ENCODE assay signal across 21 cellular contexts in genomic region chr3:184578822-184579221, GRCh38. TPM values are rescaled to one million over a fixed set of nuclear protein-coding genes. Genes with fewer than 3 reads are reported as not detected.
DNase-seq lines count a peak whose midpoint lies in the region; ATAC-seq, FAIRE-seq and TF ChIP-seq lines count a peak whose summit lies in the region.
"Had no signal": no experiment of that assay in that cellular context is flagged by ENCODE, and none has a peak within 500 bp of the region (broad histone marks: within the 10 kb centered on the region; RNA-seq: fewer than 3 reads in every experiment).

No MANE protein-coding gene starts in this region.

- H3K4ac ChIP-seq in mesenchymal stem cell (ENCODE audit: low read depth in 1 of 2, low read length in 2 of 2) = no peak overlapping the region

- no peak for TF ChIP-seq POLR2A in breast epithelium (IDR thresholded peaks at IDR 0.05)

- no peak overlapping the region for H3K9ac ChIP-seq in astrocyte (ENCODE audit: low read length)
- no peak overlapping the region for H3K9ac ChIP-seq in mesenchymal stem cell (ENCODE audit: low read length)

- H3K4me2 ChIP-seq in astrocyte (ENCODE audit: low read length) = no peak overlapping the region
- H3K4me2 ChIP-seq in mesenchymal stem cell (ENCODE audit: low read length, poor library complexity, severe bottlenecking) = no peak overlapping the region

- ATAC-seq in sciatic nerve = peak; percentile 9
- ATAC-seq in HG03139 (IDR thresholded peaks at IDR 0.05; ENCODE audit: unreplicated experiment) = no peak
- ATAC-seq: CD8-positive, alpha-beta T cell; PC-3 had no signal

- H3K27ac ChIP-seq in breast epithelium (peak overlapping the region; percentile 82 to 89), astrocyte (ENCODE audit: low read depth, low read length) (no peak overlapping the region), mesenchymal stem cell (ENCODE audit: low read length, poor library complexity, severe bottlenecking) (no peak overlapping the region)

- intact Hi-C loops in breast epithelium (cut with DNase I; ENCODE audit: low total_unique reads) (no loop called here), MCF 10A (cut with micrococcal nuclease) (no loop called here), sciatic nerve (cut with DNase I) (no loop called here)

- H4K20me1 ChIP-seq in astrocyte (ENCODE audit: insufficient read depth, low read length) = no peaks in the 10 kb centered on the region

- no TSS peak for BruUV-seq in MCF 10A (replicated peaks; lab: Mats Ljungman, UMichigan)

- H3K27me3 ChIP-seq in breast epithelium = no peaks in the 10 kb centered on the region
- no peaks in the 10 kb centered on the region for H3K27me3 ChIP-seq in astrocyte (ENCODE audit: insufficient read depth, low read length)
- H3K27me3 ChIP-seq in mesenchymal stem cell (ENCODE audit: control insufficient read depth in 1 of 2, insufficient read depth in 1 of 2, low read length in 2 of 2) = no peaks in the 10 kb centered on the region

- H3K4me3 ChIP-seq in breast epithelium = no peak overlapping the region
- H3K4me3 ChIP-seq in astrocyte (ENCODE audit: insufficient read depth, low read depth, low read length) = no peak overlapping the region
- no peak overlapping the region for H3K4me3 ChIP-seq in mesenchymal stem cell (ENCODE audit: insufficient read depth in 1 of 2, low read depth in 1 of 2, low read length in 2 of 2)

- no peak overlapping the region for H3K14ac ChIP-seq in mesenchymal stem cell (ENCODE audit: low read length in 2 of 2)

- H3K36me3 ChIP-seq in breast epithelium (no peaks in the 10 kb centered on the region), astrocyte (ENCODE audit: insufficient read depth, low read length) (no peaks in the 10 kb centered on the region), mesenchymal stem cell (ENCODE audit: control insufficient read depth in 1 of 2, insufficient read depth in 2 of 2, low read depth in 1 of 2, low read length in 2 of 2) (peaks cover 7 to 36% of the 10 kb centered on the region in 2 experiments)

- CTCF ChIA-PET in MCF 10A (lab: Yijun Ruan, JAX) = interaction anchor here (0.5 kb wide), 1 partner anchor 182 kb away, joined by 3 read pairs; no protein-coding TSS in a partner anchor

- POLR2A ChIA-PET in MCF 10A (lab: Yijun Ruan, JAX) = no interaction called here

- H2BK15ac ChIP-seq in mesenchymal stem cell (ENCODE audit: low read depth, poor library complexity, severe bottlenecking) = peak overlapping the region; percentile 44

- H4K91ac ChIP-seq in mesenchymal stem cell (ENCODE audit: low read length) = peak overlapping the region; percentile 21

- no peak for FAIRE-seq in astrocyte (lab: Jason Lieb, UNC)
- FAIRE-seq: D721Med, G401.6, H54 had no signal

- peaks cover 11% of the 10 kb centered on the region for H3K36me3 Mint-ChIP-seq in MCF 10A (ENCODE audit: insufficient read depth, unreplicated experiment)
- peaks cover 34% of the 10 kb centered on the region for H3K36me3 Mint-ChIP-seq in astrocyte (ENCODE audit: low read depth, unreplicated experiment)
- H3K36me3 Mint-ChIP-seq in activated T-cell treated with anti-CD3 and anti-CD28 coated beads, Interleukin-2, amount 50 U/mL, for 24 hours (ENCODE audit: low read depth) = no peaks in the 10 kb centered on the region
- H3K36me3 Mint-ChIP-seq: CD8-positive, alpha-beta T cell; IgD-negative memory B cell had no signal

- 56% methylated on average over 7 of the region's 7 CpGs for WGBS in mesenchymal stem cell

- H3K27me3 Mint-ChIP-seq in MCF 10A (ENCODE audit: insufficient read depth, unreplicated experiment) (no peaks in the 10 kb centered on the region), astrocyte (ENCODE audit: low read depth, unreplicated experiment) (no peaks in the 10 kb centered on the region)
- peaks cover 16% of the 10 kb centered on the region for H3K27me3 Mint-ChIP-seq in activated T-cell treated with anti-CD3 and anti-CD28 coated beads, Interleukin-2, amount 50 U/mL, for 24 hours

- H3K4me1 Mint-ChIP-seq in MCF 10A (ENCODE audit: insufficient read depth, unreplicated experiment) (peaks cover 11% of the 10 kb centered on the region), astrocyte (ENCODE audit: low read depth, unreplicated experiment) (peaks cover 39% of the 10 kb centered on the region)
- H3K4me1 Mint-ChIP-seq in activated T-cell treated with anti-CD3 and anti-CD28 coated beads, Interleukin-2, amount 50 U/mL, for 24 hours (ENCODE audit: low read depth) = peaks cover 3% of the 10 kb centered on the region

- H4K8ac ChIP-seq in mesenchymal stem cell (ENCODE audit: low read length) = no peak overlapping the region

- H3K9me3 Mint-ChIP-seq in MCF 10A (ENCODE audit: unreplicated experiment) (no peaks in the 10 kb centered on the region), astrocyte (ENCODE audit: unreplicated experiment) (no peaks in the 10 kb centered on the region)
- no peaks in the 10 kb centered on the region for H3K9me3 Mint-ChIP-seq in activated T-cell treated with anti-CD3 and anti-CD28 coated beads, Interleukin-2, amount 50 U/mL, for 24 hours
- H3K9me3 Mint-ChIP-seq: CD8-positive, alpha-beta T cell had no signal

- no peak overlapping the region for H3K27ac Mint-ChIP-seq in MCF 10A (ENCODE audit: low read depth, unreplicated experiment)
- H3K27ac Mint-ChIP-seq in astrocyte (ENCODE audit: unreplicated experiment) = peak overlapping the region; percentile 13
- H3K27ac Mint-ChIP-seq in activated T-cell treated with anti-CD3 and anti-CD28 coated beads, Interleukin-2, amount 50 U/mL, for 24 hours = no peak overlapping the region
- H3K27ac Mint-ChIP-seq: CD8-positive, alpha-beta T cell had no signal

- no peak overlapping the region for H2AFZ ChIP-seq in astrocyte (ENCODE audit: low read depth, low read length)
- no peak overlapping the region for H2AFZ ChIP-seq in mesenchymal stem cell (ENCODE audit: low read depth, low read length)

- peak overlapping the region in 1 of 2 experiments; percentile 29 for H2BK12ac ChIP-seq in mesenchymal stem cell (ENCODE audit: low read length in 2 of 2)

- H3K23ac ChIP-seq in mesenchymal stem cell (ENCODE audit: low read length in 2 of 2) = no peak overlapping the region

- TF ChIP-seq CTCF in breast epithelium (IDR thresholded peaks at IDR 0.05) (no peak), MCF 10A (IDR thresholded peaks at IDR 0.05; ENCODE audit: unreplicated experiment) (no peak), astrocyte (IDR thresholded peaks at IDR 0.05; ENCODE audit: insufficient read depth, low read depth, low read length) (no peak)

- DNase-seq in breast epithelium (ENCODE audit: low spot score in 2 of 2) (peak in 1 of 2 donors; percentile 83), MCF 10A (ENCODE audit: unreplicated experiment) (no peak), astrocyte (ENCODE audit: low read depth) (no peak), mesenchymal stem cell (no peak), sciatic nerve (ENCODE audit: low spot score) (no peak)
- no peak for DNase-seq in activated CD4-positive, CD25-positive, alpha-beta regulatory T cell treated with anti-CD3 and anti-CD28 coated beads, Interleukin-2, amount 50 U/mL, for 72 hours
- no peak for DNase-seq in activated T-cell treated with anti-CD3 and anti-CD28 coated beads, Interleukin-2, amount 50 U/mL, for 24 hours
- DNase-seq: 8988T; CD8-positive, alpha-beta T cell; DMS79; NCI-H1105 treated with DMSO at 0.1 percent for 48 hours; NCI-H187 treated with DMSO at 0.1 percent for 48 hours; NCI-H2171 treated with DMSO at 0.1 percent for 48 hours; NCI-H774; PC-3 had no signal

- H3K79me1 ChIP-seq in mesenchymal stem cell (replicated peaks; ENCODE audit: low read length, poor library complexity, severe bottlenecking) = no peaks in the 10 kb centered on the region

- H2BK5ac ChIP-seq in mesenchymal stem cell (ENCODE audit: low read depth, low read length, poor library complexity, severe bottlenecking) = no peak overlapping the region

- H2BK120ac ChIP-seq in mesenchymal stem cell (ENCODE audit: low read depth, low read length) = no peak overlapping the region

- H3K4me1 ChIP-seq in breast epithelium (peaks cover 5 to 48% of the 10 kb centered on the region in 2 donors), astrocyte (ENCODE audit: insufficient read depth, low read length) (peaks cover 19% of the 10 kb centered on the region), mesenchymal stem cell (ENCODE audit: control insufficient read depth, insufficient read depth, low read depth, low read length) (peaks cover 18% of the 10 kb centered on the region)

- H3K4me3 Mint-ChIP-seq in MCF 10A (ENCODE audit: unreplicated experiment) (no peak overlapping the region), astrocyte (ENCODE audit: unreplicated experiment) (no peak overlapping the region)
- no peak overlapping the region for H3K4me3 Mint-ChIP-seq in activated T-cell treated with anti-CD3 and anti-CD28 coated beads, Interleukin-2, amount 50 U/mL, for 24 hours
- H3K4me3 Mint-ChIP-seq: CD8-positive, alpha-beta T cell; IgD-negative memory B cell had no signal

- H2AK5ac ChIP-seq in mesenchymal stem cell (ENCODE audit: low read length, severe bottlenecking) = no peak overlapping the region

- H3K9me3 ChIP-seq in breast epithelium (no peaks in the 10 kb centered on the region), astrocyte (ENCODE audit: insufficient read depth, low read depth, low read length) (no peaks in the 10 kb centered on the region), mesenchymal stem cell (ENCODE audit: control insufficient read depth, low read length) (no peaks in the 10 kb centered on the region)

- no peaks in the 10 kb centered on the region for H3K79me2 ChIP-seq in astrocyte (ENCODE audit: insufficient read depth, low read length)

- peak overlapping the region in 1 of 2 experiments; percentile 37 for H3K18ac ChIP-seq in mesenchymal stem cell (ENCODE audit: low read depth in 1 of 2, low read length in 2 of 2)

RNA-seq across cellular contexts. Expression of gene EPHB3, which starts 17.2 kb away (rescaled TPM):
- total RNA-seq in breast epithelium (10 to 100 TPM in 1 of 3 donors, 1 to 10 TPM in 1, under 1 TPM in 1; 0.32 to 25.3 (median 7.9) TPM), MCF 10A (2022) (4.0 and 5.4 TPM in 2 replicates), astrocyte (17.2 and 27.0 TPM in 2 replicates), sciatic nerve (15.2 TPM)
- 2.3 TPM for polyA plus RNA-seq in mesenchymal stem cell (2013, experiment 1 of 2)
- polyA plus RNA-seq in mesenchymal stem cell (2013, experiment 2 of 2) = 2.2 TPM
- total RNA-seq: CD8-positive, alpha-beta T cell; NCI-H460 had no signal
- polyA plus RNA-seq: IgD-negative memory B cell had no signal

Comparison
In these comparisons a context has a peak if more than half of its experiments do, and no peak if none do; other contexts are left out.
1. H3K27ac ChIP-seq: peak in breast epithelium (2 of 2); none in astrocyte (single experiment) and mesenchymal stem cell (single experiment).